ENCODE assay signal across 19 cellular contexts in the genomic region with DNA sequence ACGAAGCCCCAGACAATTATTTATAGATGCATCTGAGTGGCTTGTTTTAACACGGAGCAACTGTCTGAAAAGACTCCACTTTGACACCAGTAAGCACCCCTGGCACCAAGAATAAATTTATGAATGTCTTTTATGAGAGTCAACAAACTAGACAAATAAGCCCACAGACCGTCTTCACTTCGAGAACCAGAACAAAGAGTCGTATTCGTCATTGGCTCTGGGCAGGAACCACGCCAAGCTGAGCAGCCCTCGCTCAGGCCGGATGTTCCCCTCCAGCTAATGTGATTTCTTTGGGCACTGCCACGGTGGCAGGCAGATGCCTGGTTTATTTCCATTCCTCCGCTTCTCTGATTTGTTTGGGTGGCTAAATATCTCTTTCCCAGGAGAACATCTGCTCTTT.
DNase-seq lines count a peak whose midpoint lies in the region; TF ChIP-seq lines count a peak whose summit lies in the region.
"Had no signal": no experiment of that assay in that cellular context is flagged by ENCODE, and none has a peak within 500 bp of the region (broad histone marks: within the 10 kb centered on the region; RNA-seq: fewer than 3 reads in every experiment).

No MANE protein-coding gene starts in this region.

- no peaks in the 10 kb centered on the region for H3K79me2 ChIP-seq in OCI-LY7 (ENCODE audit: insufficient read depth, low read depth, low read length)

- no peak for TF ChIP-seq POLR2A in esophagus squamous epithelium (IDR thresholded peaks at IDR 0.05)
- no peak for TF ChIP-seq POLR2A in sigmoid colon (IDR thresholded peaks at IDR 0.05)
- no peak for TF ChIP-seq POLR2A in ovary (IDR thresholded peaks at IDR 0.05)

- BruUV-seq in OCI-LY7 (replicated peaks; lab: Mats Ljungman, UMichigan), result no TSS peak

- intact Hi-C loops in esophagus squamous epithelium (cut with DNase I), result no loop called here
- intact Hi-C loops in sigmoid colon (cut with DNase I), result no loop called here
- intact Hi-C loops in OCI-LY7 (cut with micrococcal nuclease; ENCODE audit: unreplicated experiment), result no loop called here
- intact Hi-C loops in ovary (cut with DNase I), result no loop called here

- H3K27me3 ChIP-seq in esophagus squamous epithelium, result peaks cover 0 to 3% (median 0%) of the 10 kb centered on the region in 4 donors
- no peaks in the 10 kb centered on the region for H3K27me3 ChIP-seq in sigmoid colon
- H3K27me3 ChIP-seq in ovary, result no peaks in the 10 kb centered on the region
- H3K27me3 ChIP-seq: body of pancreas, thyroid gland had no signal

- DNase-seq in DMS153 (lab: John Stamatoyannopoulos, UW), result peak; percentile 39
- DNase-seq in NCI-H2029 (lab: John Stamatoyannopoulos, UW), result peak; percentile 80
- DNase-seq in esophagus squamous epithelium (lab: John Stamatoyannopoulos, UW), result no peak
- DNase-seq in sigmoid colon, result peak; percentile 82
- no peak for DNase-seq in OCI-LY7 (ENCODE audit: low spot score)
- no peak for DNase-seq in islet precursor cell
- DNase-seq in ovary, result no peak
- DNase-seq: activated CD4-positive, alpha-beta T cell treated with anti-CD3 and anti-CD28 coated beads for 48 hours; activated naive CD4-positive, alpha-beta T cell treated with anti-CD3 and anti-CD28 coated beads for 36 hours; body of pancreas; CD8-positive, alpha-beta T cell; GF-D8; GOT3; left ventricle myocardium superior; naive thymus-derived CD8-positive, alpha-beta T cell; NCI-H2107; NK-92 treated with Interleukin-12 subunit alpha and Interleukin-12 subunit beta, amount 100 ng/mL, for 24 hours; stimulated activated CD4-positive, alpha-beta T cell treated with anti-CD3 and anti-CD28 coated beads, Interleukin-1b, Interleukin-23, amount 100 ng/mL, for 48 hours; thyroid gland had no signal

- peak overlapping the region in 3 of 4 donors; percentile 28 to 62 (median 50) for H3K27ac ChIP-seq in esophagus squamous epithelium
- peak overlapping the region; percentile 27 to 76 (median 56) for H3K27ac ChIP-seq in sigmoid colon
- H3K27ac ChIP-seq in OCI-LY7 (ENCODE audit: low read depth, low read length, poor library complexity, severe bottlenecking), result no peak overlapping the region
- H3K27ac ChIP-seq in ovary, result no peak overlapping the region
- H3K27ac ChIP-seq: body of pancreas, thyroid gland had no signal

- TF ChIP-seq CTCF in esophagus squamous epithelium (IDR thresholded peaks at IDR 0.05), result no peak
- TF ChIP-seq CTCF in sigmoid colon (IDR thresholded peaks at IDR 0.05), result no peak
- no peak for TF ChIP-seq CTCF in OCI-LY7 (conservative IDR thresholded peaks at IDR 0.05; ENCODE audit: low read length)
- TF ChIP-seq CTCF in ovary (IDR thresholded peaks at IDR 0.05), result no peak

- POLR2A ChIA-PET in OCI-LY7 (lab: Charles Lee), result interaction anchor here (0.8 kb wide), 1 partner anchor 28 kb away, joined by 3 read pairs; no protein-coding TSS in a partner anchor

- no peak overlapping the region for H2AFZ ChIP-seq in OCI-LY7 (ENCODE audit: low read length)

- CTCF ChIA-PET in OCI-LY7 (lab: Charles Lee; ENCODE audit: unreplicated experiment), result no interaction called here

- H3K9me3 ChIP-seq in esophagus squamous epithelium (peaks cover 0 to 26% (median 6%) of the 10 kb centered on the region in 3 donors), sigmoid colon (peaks cover 0 to 5% (median 2%) of the 10 kb centered on the region in 4 donors), OCI-LY7 (ENCODE audit: low read length) (0 out of 2 replicates have a peak, but pooled peaks cover 7% of the 10 kb centered on the region), ovary (no peaks in the 10 kb centered on the region)
- H3K9me3 ChIP-seq: thyroid gland had no signal

- H3K4me1 ChIP-seq in esophagus squamous epithelium, result no peaks in the 10 kb centered on the region
- peaks cover 0 to 18% (median 12%) of the 10 kb centered on the region in 4 donors for H3K4me1 ChIP-seq in sigmoid colon
- H3K4me1 ChIP-seq in OCI-LY7 (ENCODE audit: insufficient read depth, low read length, poor library complexity, severe bottlenecking), result no peaks in the 10 kb centered on the region
- no peaks in the 10 kb centered on the region for H3K4me1 ChIP-seq in ovary (ENCODE audit: insufficient read depth)
- H3K4me1 ChIP-seq: body of pancreas, thyroid gland had no signal

- H3K4me3 ChIP-seq in esophagus squamous epithelium, result no peak overlapping the region
- H3K4me3 ChIP-seq in sigmoid colon, result no peak overlapping the region
- no peak overlapping the region for H3K4me3 ChIP-seq in OCI-LY7 (ENCODE audit: low read depth, low read length, poor library complexity, severe bottlenecking)
- H3K4me3 ChIP-seq in ovary, result no peak overlapping the region
- H3K4me3 ChIP-seq: body of pancreas, thyroid gland had no signal

- H3K4me2 ChIP-seq in OCI-LY7 (ENCODE audit: low read length), result no peak overlapping the region

- peak in 2 of 4 donors; percentile 2 to 35 for TF ChIP-seq EP300 in sigmoid colon (IDR thresholded peaks at IDR 0.05)
- no peak for TF ChIP-seq EP300 in ovary (IDR thresholded peaks at IDR 0.05)

- 35 to 56% methylated on average over 10 to 11 of the region's 11 CpGs for WGBS in esophagus squamous epithelium, 2 donors
- WGBS in sigmoid colon, 2 donors, result 57 to 63% methylated on average over 11 of the region's 11 CpGs
- 71 to 77% (median 75%) methylated on average over 11 of the region's 11 CpGs for WGBS in ovary, 3 donors

- no peaks in the 10 kb centered on the region for H4K20me1 ChIP-seq in OCI-LY7 (ENCODE audit: insufficient read depth, low read length)

- no peaks in the 10 kb centered on the region for H3K36me3 ChIP-seq in esophagus squamous epithelium
- H3K36me3 ChIP-seq in sigmoid colon, result no peaks in the 10 kb centered on the region
- no peaks in the 10 kb centered on the region for H3K36me3 ChIP-seq in OCI-LY7 (ENCODE audit: insufficient read depth, low read length)
- H3K36me3 ChIP-seq in ovary, result no peaks in the 10 kb centered on the region
- H3K36me3 ChIP-seq: thyroid gland had no signal

- H3K9me2 ChIP-seq in OCI-LY7 (ENCODE audit: insufficient read depth, low read length), result no peaks in the 10 kb centered on the region

Comparison
In these comparisons a context has a peak if more than half of its experiments do, and no peak if none do; other contexts are left out.
1. DNase-seq: peak in DMS153 (single experiment), NCI-H2029 (single experiment) and sigmoid colon (single experiment); none in esophagus squamous epithelium (single experiment), OCI-LY7 (single experiment), islet precursor cell (single experiment) and ovary (0 of 5).
2. H3K27ac ChIP-seq: peak in esophagus squamous epithelium (3 of 4) and sigmoid colon (4 of 4); none in OCI-LY7 (single experiment) and ovary (0 of 2).